Comparison of ENCODE assay signal across 24 cellular contexts in the genomic region with DNA sequence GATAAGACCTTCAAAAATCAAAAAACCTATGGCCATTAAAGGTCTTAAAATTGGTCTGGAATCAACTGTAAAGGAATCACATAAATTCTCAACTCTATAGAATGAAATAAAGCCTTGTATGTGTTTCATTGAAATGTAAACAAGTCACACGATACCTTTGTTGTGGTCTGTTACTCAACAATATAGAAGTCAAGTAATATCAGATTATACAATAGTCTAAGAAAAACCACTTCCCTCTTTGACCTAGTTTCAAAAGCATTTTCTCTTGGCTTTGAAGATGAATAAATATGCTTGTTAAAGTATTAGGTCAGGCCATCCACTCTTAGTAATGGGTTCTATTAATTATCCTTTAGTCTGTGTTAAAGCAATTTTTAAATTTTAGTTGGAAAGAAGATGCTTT.
"Had no signal": no experiment of that assay in that cellular context is flagged by ENCODE, and none has a peak within 500 bp of the region (broad histone marks: within the 10 kb centered on the region; RNA-seq: fewer than 3 reads in every experiment).

No MANE protein-coding gene starts in this region.

- H3K27ac Mint-ChIP-seq: activated CD4-positive, alpha-beta memory T cell treated with anti-CD3 and anti-CD28 coated beads, Interleukin-2, amount 10 ng/mL, durations not matched to agents 7 days and 5 days; activated CD4-positive, alpha-beta T cell treated with anti-CD3 and anti-CD28 coated beads for 36 hours; activated CD8-positive, alpha-beta memory T cell treated with anti-CD3 and anti-CD28 coated beads, Interleukin-2, amount 10 ng/mL, durations not matched to agents 7 days and 5 days; activated naive CD4-positive, alpha-beta T cell treated with anti-CD3 and anti-CD28 coated beads for 36 hours; nephron progenitor cell; stimulated activated memory B cell treated with anti-CD40 and anti-IgM and Interleukin-4, amounts not matched to agents 10 μg/mL and 1 μg/mL and 100 μg/mL, for 72 hours; T-helper 2 cell treated with Interferon-gamma antibody and Interleukin-4, amounts not matched to agents 5 μg/mL and 100 μg/mL, for 36 hours; type B pancreatic cell; WTC11 had no signal

- H3K4me1 ChIP-seq: esophagus squamous epithelium, foreskin keratinocyte, spleen, testis had no signal

- H3K9me3 ChIP-seq: esophagus squamous epithelium, testis had no signal

- H3K9me3 Mint-ChIP-seq: activated naive CD4-positive, alpha-beta T cell treated with anti-CD3 and anti-CD28 coated beads for 36 hours had no signal

- ATAC-seq: activated CD4-positive, alpha-beta T cell treated with anti-CD3 and anti-CD28 coated beads for 36 hours; activated CD8-positive, alpha-beta memory T cell treated with anti-CD3 and anti-CD28 coated beads, Interleukin-2, amount 10 ng/mL, durations not matched to agents 7 days and 5 days; foreskin keratinocyte; left lobe of liver; stimulated activated memory B cell treated with anti-CD40 and anti-IgM and Interleukin-4, amounts not matched to agents 10 μg/mL and 1 μg/mL and 100 μg/mL, for 72 hours; WTC11 had no signal

- H3K4me1 Mint-ChIP-seq: activated CD4-positive, alpha-beta memory T cell treated with anti-CD3 and anti-CD28 coated beads, Interleukin-2, amount 10 ng/mL, durations not matched to agents 7 days and 5 days; activated CD4-positive, alpha-beta T cell treated with anti-CD3 and anti-CD28 coated beads for 36 hours; activated CD8-positive, alpha-beta memory T cell treated with anti-CD3 and anti-CD28 coated beads, Interleukin-2, amount 10 ng/mL, durations not matched to agents 7 days and 5 days; nephron progenitor cell; stimulated activated memory B cell treated with anti-CD40 and anti-IgM and Interleukin-4, amounts not matched to agents 10 μg/mL and 1 μg/mL and 100 μg/mL, for 72 hours; WTC11 had no signal

- H3K4me3 ChIP-seq: esophagus squamous epithelium, lung, spleen, testis had no signal

- FAIRE-seq: keratinocyte had no signal

- DNase-seq: activated CD4-positive, alpha-beta memory T cell treated with anti-CD3 and anti-CD28 coated beads, Interleukin-2, amount 10 ng/mL, durations not matched to agents 7 days and 5 days; activated CD4-positive, alpha-beta T cell treated with anti-CD3 and anti-CD28 coated beads for 36 hours; activated CD8-positive, alpha-beta memory T cell treated with anti-CD3 and anti-CD28 coated beads, Interleukin-2, amount 10 ng/mL, durations not matched to agents 7 days and 5 days; activated naive CD4-positive, alpha-beta T cell treated with anti-CD3 and anti-CD28 coated beads for 36 hours; aorta; effector CD4-positive, alpha-beta T cell; esophagus squamous epithelium; foreskin keratinocyte; glutamatergic neuron; hypothalamus; nephron progenitor cell; nucleus accumbens; posterior cingulate gyrus; retina; spleen; stimulated activated CD4-positive, alpha-beta T cell treated with anti-CD3 and anti-CD28 coated beads, Interleukin-4, amount 100 ng/mL, for 4 hours; testis had no signal

- H3K36me3 ChIP-seq: esophagus squamous epithelium, spleen had no signal

- H3K27ac ChIP-seq: esophagus squamous epithelium, foreskin keratinocyte, spleen, testis had no signal

- H3K4me3 Mint-ChIP-seq: activated CD4-positive, alpha-beta memory T cell treated with anti-CD3 and anti-CD28 coated beads, Interleukin-2, amount 10 ng/mL, durations not matched to agents 7 days and 5 days; activated CD4-positive, alpha-beta T cell treated with anti-CD3 and anti-CD28 coated beads for 36 hours; activated CD8-positive, alpha-beta memory T cell treated with anti-CD3 and anti-CD28 coated beads, Interleukin-2, amount 10 ng/mL, durations not matched to agents 7 days and 5 days; activated naive CD4-positive, alpha-beta T cell treated with anti-CD3 and anti-CD28 coated beads for 36 hours; nephron progenitor cell; stimulated activated memory B cell treated with anti-CD40 and anti-IgM and Interleukin-4, amounts not matched to agents 10 μg/mL and 1 μg/mL and 100 μg/mL, for 72 hours; T-helper 2 cell treated with Interferon-gamma antibody and Interleukin-4, amounts not matched to agents 5 μg/mL and 100 μg/mL, for 36 hours; type B pancreatic cell; WTC11 had no signal

- H3K27me3 ChIP-seq: esophagus squamous epithelium, foreskin keratinocyte, spleen, testis had no signal

- H3K27me3 Mint-ChIP-seq: activated CD4-positive, alpha-beta memory T cell treated with anti-CD3 and anti-CD28 coated beads, Interleukin-2, amount 10 ng/mL, durations not matched to agents 7 days and 5 days; activated CD4-positive, alpha-beta T cell treated with anti-CD3 and anti-CD28 coated beads for 36 hours; activated CD8-positive, alpha-beta memory T cell treated with anti-CD3 and anti-CD28 coated beads, Interleukin-2, amount 10 ng/mL, durations not matched to agents 7 days and 5 days; stimulated activated memory B cell treated with anti-CD40 and anti-IgM and Interleukin-4, amounts not matched to agents 10 μg/mL and 1 μg/mL and 100 μg/mL, for 72 hours; type B pancreatic cell had no signal

- H3K36me3 Mint-ChIP-seq: activated CD8-positive, alpha-beta memory T cell treated with anti-CD3 and anti-CD28 coated beads, Interleukin-2, amount 10 ng/mL, durations not matched to agents 7 days and 5 days; stimulated activated memory B cell treated with anti-CD40 and anti-IgM and Interleukin-4, amounts not matched to agents 10 μg/mL and 1 μg/mL and 100 μg/mL, for 72 hours; type B pancreatic cell had no signal
